ENCODE assay signal across 10 cellular contexts in genomic region chrX:129738466-129739308, GRCh38. TPM values are rescaled to one million over a fixed set of nuclear protein-coding genes. Genes with fewer than 3 reads are reported as not detected.
DNase-seq lines count a peak whose midpoint lies in the region; TF ChIP-seq lines count a peak whose summit lies in the region.
"Had no signal": no experiment of that assay in that cellular context is flagged by ENCODE, and none has a peak within 500 bp of the region (broad histone marks: within the 10 kb centered on the region; RNA-seq: fewer than 3 reads in every experiment).

Gene XPNPEP2 (plus strand): TSS chrX:129738979. CDS start chrX:129739214, 235 bp downstream.

- peaks cover 0 to 4% (median 0%) of the 10 kb centered on the region in 3 donors for H3K4me1 ChIP-seq in skeletal muscle tissue (ENCODE audit: control insufficient read depth in 3 of 3, insufficient read depth in 3 of 3, low read length in 3 of 3)

- no peak for TF ChIP-seq CTCF in HFF-Myc (IDR thresholded peaks at IDR 0.05; ENCODE audit: low read depth, low read length, missing control alignments)

- DNase-seq in HFF-Myc (ENCODE audit: extremely low read depth, low read depth) (peak; percentile 41), iPS-NIHi11 (ENCODE audit: low spot score) (peak; percentile 10), DMS79 (lab: John Stamatoyannopoulos, UW) (no peak), RPMI8226 (no peak), activated T-cell treated with anti-CD3 and anti-CD28 coated beads for 4 hours (no peak)
- DNase-seq: midbrain, NCI-H2029 had no signal

- H3K4me3 ChIP-seq in HFF-Myc (replicated peaks; ENCODE audit: low read depth, low read length) (0 out of 2 replicates have a peak within 1 kb of the TSS, but pooled peaks have one; percentile 1), skeletal muscle tissue (ENCODE audit: low read length in 3 of 3) (no peak within 1 kb of the TSS)

- H3K9me3 ChIP-seq in skeletal muscle tissue (ENCODE audit: control insufficient read depth in 3 of 3, low read length in 3 of 3) = no peaks in the 10 kb centered on the region

- peaks cover 0 to 4% (median 0%) of the 10 kb centered on the region in 3 donors for H3K27me3 ChIP-seq in skeletal muscle tissue (ENCODE audit: control insufficient read depth in 3 of 3, insufficient read depth in 3 of 3, low read length in 3 of 3)

- H3K36me3 ChIP-seq in skeletal muscle tissue (ENCODE audit: control insufficient read depth in 3 of 3, insufficient read depth in 3 of 3, low read length in 3 of 3) = no peaks in the 10 kb centered on the region

- H3K27ac ChIP-seq in adipose tissue (ENCODE audit: low read depth, low read length) = peak within 1 kb of the TSS; percentile 38
- peak within 1 kb of the TSS; percentile 33 for H3K27ac ChIP-seq in skeletal muscle tissue (ENCODE audit: low read depth, low read length)

- WGBS in adipose tissue, 3 donors = 38 to 47% (median 40%) methylated on average over 6 to 13 of the region's 13 CpGs

- no peak within 1 kb of the TSS for H3K9ac ChIP-seq in skeletal muscle tissue (ENCODE audit: low read depth in 1 of 3, low read length in 3 of 3)

RNA-seq across cellular contexts. Expression of gene XPNPEP2, which starts in this region (rescaled TPM):
- 1 to 10 TPM in 2 of 3 donors, under 1 TPM in 1; 0.87 to 7.4 (median 6.4) TPM for polyA plus RNA-seq in adipose tissue
- total RNA-seq in skeletal muscle tissue = 3.7 TPM
- total RNA-seq: endothelial cell of umbilical vein had no signal

Comparison
In these comparisons a context has a peak if more than half of its experiments do, and no peak if none do; other contexts are left out.
1. DNase-seq: peak in HFF-Myc (single experiment) and iPS-NIHi11 (single experiment); none in DMS79 (single experiment), RPMI8226 (single experiment) and activated T-cell treated with anti-CD3 and anti-CD28 coated beads for 4 hours (single experiment).